Comparison of ENCODE assay signal across 25 cellular contexts in the genomic region with DNA sequence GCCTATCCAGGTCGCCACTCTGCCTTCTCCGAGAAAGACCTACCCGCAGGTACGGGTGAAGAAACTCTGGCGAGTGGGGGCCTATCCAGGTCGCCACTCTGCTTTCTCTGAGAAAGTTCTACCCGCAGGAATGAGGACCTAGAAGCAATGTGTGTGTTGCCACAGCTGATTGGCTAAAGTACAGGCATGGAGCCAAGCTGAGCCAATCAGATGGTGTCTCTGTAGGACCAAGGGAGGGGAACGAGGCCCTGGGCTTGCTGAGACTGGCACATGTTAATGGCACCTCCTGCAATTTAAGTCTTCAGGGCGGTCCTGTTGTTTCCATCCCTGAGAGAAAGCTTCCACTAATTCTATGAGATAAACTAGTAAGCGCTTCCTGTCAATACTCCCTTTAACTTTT.
DNase-seq lines count a peak whose midpoint lies in the region; ATAC-seq, FAIRE-seq and TF ChIP-seq lines count a peak whose summit lies in the region.
"Had no signal": no experiment of that assay in that cellular context is flagged by ENCODE, and none has a peak within 500 bp of the region (broad histone marks: within the 10 kb centered on the region; RNA-seq: fewer than 3 reads in every experiment).

No MANE protein-coding gene starts in this region.

- H3K36me3 ChIP-seq in esophagus muscularis mucosa (peaks cover 0 to 12% (median 1%) of the 10 kb centered on the region in 4 donors), testis (ENCODE audit: low read depth, missing control alignments) (no peaks in the 10 kb centered on the region)
- H3K36me3 ChIP-seq: BE2C; BLaER1 treated with 17β-estradiol and CSF1 and Interleukin-3, amounts not matched to agents 10 nM and 100 nM had no signal

- no peak for TF ChIP-seq CTCF in A549 (IDR thresholded peaks at IDR 0.05)
- no peak for TF ChIP-seq CTCF in RWPE1 (conservative IDR thresholded peaks at IDR 0.05; ENCODE audit: low read depth)
- no peak for TF ChIP-seq CTCF in esophagus muscularis mucosa (IDR thresholded peaks at IDR 0.05)
- no peak for TF ChIP-seq CTCF in testis (IDR thresholded peaks at IDR 0.05)

- 93% methylated on average over 6 of the region's 10 CpGs for WGBS in A549 (ENCODE audit: missing lambda C conversion rate)
- 97% methylated on average over 9 of the region's 10 CpGs for WGBS in esophagus muscularis mucosa
- WGBS in testis, 2 donors: 53 to 72% methylated on average over 10 of the region's 10 CpGs

- DNase-seq in A549 (ENCODE audit: low read depth in 1 of 2, low spot score in 1 of 2) (no peak), RWPE1 (ENCODE audit: low spot score) (no peak), esophagus muscularis mucosa (ENCODE audit: extremely low spot score) (peak; percentile 84), testis (peak; percentile 73), cerebellum (ENCODE audit: low spot score) (no peak), NCI-H1092 treated with DMSO at 0.1 percent for 48 hours (lab: John Stamatoyannopoulos, UW) (no peak)
- DNase-seq in activated naive CD8-positive, alpha-beta T cell treated with anti-CD3 and anti-CD28 coated beads, Interleukin-2, amount 50 U/mL, for 24 hours: no peak
- DNase-seq: ACHN; AML-193; BE2C; CD4-positive, alpha-beta T cell; CD8-positive, alpha-beta memory T cell; DMS53; DMS79 treated with DMSO at 0.1 percent for 48 hours; GF-D8; H7; HCEC 1CT had no signal

- TF ChIP-seq EP300 in A549 (IDR thresholded peaks at IDR 0.05): no peak
- no peak for TF ChIP-seq EP300 in esophagus muscularis mucosa (IDR thresholded peaks at IDR 0.05)

- no peak for ATAC-seq in A549
- no peak for ATAC-seq in activated naive CD8-positive, alpha-beta T cell treated with anti-CD3 and anti-CD28 coated beads, Interleukin-2, amount 50 U/mL, for 24 hours

- POLR2A ChIA-PET in A549 (lab: Yijun Ruan, JAX) (no interaction called here), RWPE1 (lab: Yijun Ruan, JAX; ENCODE audit: low non-redundant PET) (no interaction called here)

- H3K27me3 Mint-ChIP-seq in activated naive CD8-positive, alpha-beta T cell treated with anti-CD3 and anti-CD28 coated beads, Interleukin-2, amount 50 U/mL, for 24 hours: no peaks in the 10 kb centered on the region
- H3K27me3 Mint-ChIP-seq: CD4-positive, alpha-beta T cell; CD8-positive, alpha-beta memory T cell had no signal

- CTCF ChIA-PET in A549 (lab: Yijun Ruan, JAX) (no interaction called here), RWPE1 (lab: Yijun Ruan, JAX) (no interaction called here)

- no peak for TF ChIP-seq RAD21 in A549 (conservative IDR thresholded peaks at IDR 0.05 in 1 of 2, IDR thresholded peaks at IDR 0.05 in 1 of 2)

- intact Hi-C loops in esophagus muscularis mucosa (cut with DNase I) (no loop called here), testis (cut with DNase I; ENCODE audit: low total_unique reads) (no loop called here)

- H3K4me3 ChIP-seq in A549: no peak overlapping the region
- H3K4me3 ChIP-seq in esophagus muscularis mucosa: no peak overlapping the region
- H3K4me3 ChIP-seq in testis: peak overlapping the region in 1 of 2 donors; percentile 18
- H3K4me3 ChIP-seq: BLaER1 treated with 17β-estradiol and CSF1 and Interleukin-3, amounts not matched to agents 10 nM and 100 nM had no signal

- H3K27me3 ChIP-seq in esophagus muscularis mucosa: no peaks in the 10 kb centered on the region
- no peaks in the 10 kb centered on the region for H3K27me3 ChIP-seq in testis
- H3K27me3 ChIP-seq: BE2C; BLaER1 treated with 17β-estradiol and CSF1 and Interleukin-3, amounts not matched to agents 10 nM and 100 nM had no signal

- H3K27ac ChIP-seq in A549: peak overlapping the region; percentile 25 to 72; a peak in 4 of 6 replicates
- peak overlapping the region; percentile 26 for H3K27ac ChIP-seq in RWPE1
- no peak overlapping the region for H3K27ac ChIP-seq in esophagus muscularis mucosa (replicated peaks in 1 of 4)
- no peak overlapping the region for H3K27ac ChIP-seq in testis
- H3K27ac ChIP-seq: 22Rv1; BLaER1 treated with 17β-estradiol and CSF1 and Interleukin-3, amounts not matched to agents 10 nM and 100 nM had no signal

- H3K4me1 ChIP-seq in A549: peaks cover 50% of the 10 kb centered on the region
- H3K4me1 ChIP-seq in esophagus muscularis mucosa: peaks cover 0 to 4% (median 0%) of the 10 kb centered on the region in 4 donors
- peaks cover under 1% of the 10 kb centered on the region for H3K4me1 ChIP-seq in testis
- H3K4me1 ChIP-seq: BE2C had no signal

- FAIRE-seq in A549 (lab: Jason Lieb, UNC): no peak
- FAIRE-seq: A204.1, D721Med, GM12891, GM18507, H1 had no signal

- no peaks in the 10 kb centered on the region for H3K9me3 ChIP-seq in A549
- no peaks in the 10 kb centered on the region for H3K9me3 ChIP-seq in esophagus muscularis mucosa
- no peaks in the 10 kb centered on the region for H3K9me3 ChIP-seq in testis
- H3K9me3 ChIP-seq: BE2C; BLaER1 treated with 17β-estradiol and CSF1 and Interleukin-3, amounts not matched to agents 10 nM and 100 nM had no signal

- H3K27ac Mint-ChIP-seq in activated naive CD8-positive, alpha-beta T cell treated with anti-CD3 and anti-CD28 coated beads, Interleukin-2, amount 50 U/mL, for 24 hours: no peak overlapping the region
- H3K27ac Mint-ChIP-seq: CD14-positive monocyte; CD4-positive, alpha-beta T cell; CD8-positive, alpha-beta memory T cell had no signal

- TF ChIP-seq POLR2A in A549 (IDR thresholded peaks at IDR 0.05; ENCODE audit: low read length) (no peak), esophagus muscularis mucosa (IDR thresholded peaks at IDR 0.05; ENCODE audit: low read depth) (no peak), testis (IDR thresholded peaks at IDR 0.05) (no peak)

- no peaks in the 10 kb centered on the region for H3K36me3 Mint-ChIP-seq in activated naive CD8-positive, alpha-beta T cell treated with anti-CD3 and anti-CD28 coated beads, Interleukin-2, amount 50 U/mL, for 24 hours (ENCODE audit: low read depth)
- H3K36me3 Mint-ChIP-seq: CD14-positive monocyte had no signal

- H3K4me1 Mint-ChIP-seq in activated naive CD8-positive, alpha-beta T cell treated with anti-CD3 and anti-CD28 coated beads, Interleukin-2, amount 50 U/mL, for 24 hours: no peaks in the 10 kb centered on the region
- H3K4me1 Mint-ChIP-seq: CD14-positive monocyte; CD8-positive, alpha-beta memory T cell had no signal

- H3K4me2 ChIP-seq in A549: no peak overlapping the region
- H3K4me2 ChIP-seq: BLaER1 treated with 17β-estradiol and CSF1 and Interleukin-3, amounts not matched to agents 10 nM and 100 nM had no signal

- no peaks in the 10 kb centered on the region for H3K9me3 Mint-ChIP-seq in activated naive CD8-positive, alpha-beta T cell treated with anti-CD3 and anti-CD28 coated beads, Interleukin-2, amount 50 U/mL, for 24 hours
- H3K9me3 Mint-ChIP-seq: CD4-positive, alpha-beta T cell; CD8-positive, alpha-beta memory T cell had no signal

- H3K4me3 Mint-ChIP-seq in activated naive CD8-positive, alpha-beta T cell treated with anti-CD3 and anti-CD28 coated beads, Interleukin-2, amount 50 U/mL, for 24 hours: no peak overlapping the region
- H3K4me3 Mint-ChIP-seq: CD14-positive monocyte; CD4-positive, alpha-beta T cell; CD8-positive, alpha-beta memory T cell had no signal

TF ChIP-seq in A549, 52 proteins besides CTCF, POLR2A, EP300 and RAD21:
- no peak for TF ChIP-seq RARB (CRISPR knock-in tag; IDR thresholded peaks at IDR 0.05)
- TF ChIP-seq ZNF302 (CRISPR knock-in tag; IDR thresholded peaks at IDR 0.05): no peak
- no peak for TF ChIP-seq MYC (IDR thresholded peaks at IDR 0.05; ENCODE audit: borderline replicate concordance, low read length)
- TF ChIP-seq, protein P1, sequence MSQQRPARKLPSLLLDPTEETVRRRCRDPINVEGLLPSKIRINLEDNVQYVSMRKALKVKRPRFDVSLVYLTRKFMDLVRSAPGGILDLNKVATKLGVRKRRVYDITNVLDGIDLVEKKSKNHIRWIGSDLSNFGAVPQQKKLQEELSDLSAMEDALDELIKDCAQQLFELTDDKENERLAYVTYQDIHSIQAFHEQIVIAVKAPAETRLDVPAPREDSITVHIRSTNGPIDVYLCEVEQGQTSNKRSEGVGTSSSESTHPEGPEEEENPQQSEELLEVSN (IDR thresholded peaks at IDR 0.05; ENCODE audit: borderline replicate concordance, low read depth): no peak
- no peak for TF ChIP-seq HOXA7 (CRISPR knock-in tag; IDR thresholded peaks at IDR 0.05)
- TF ChIP-seq, protein P2, sequence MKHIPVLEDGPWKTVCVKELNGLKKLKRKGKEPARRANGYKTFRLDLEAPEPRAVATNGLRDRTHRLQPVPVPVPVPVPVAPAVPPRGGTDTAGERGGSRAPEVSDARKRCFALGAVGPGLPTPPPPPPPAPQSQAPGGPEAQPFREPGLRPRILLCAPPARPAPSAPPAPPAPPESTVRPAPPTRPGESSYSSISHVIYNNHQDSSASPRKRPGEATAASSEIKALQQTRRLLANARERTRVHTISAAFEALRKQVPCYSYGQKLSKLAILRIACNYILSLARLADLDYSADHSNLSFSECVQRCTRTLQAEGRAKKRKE (CRISPR knock-in tag; IDR thresholded peaks at IDR 0.05; ENCODE audit: low read depth): no peak
- TF ChIP-seq HEYL (CRISPR knock-in tag; IDR thresholded peaks at IDR 0.05): no peak
- no peak for TF ChIP-seq TFCP2L1 (CRISPR knock-in tag; IDR thresholded peaks at IDR 0.05)
- no peak for TF ChIP-seq HOXB5 (CRISPR knock-in tag; IDR thresholded peaks at IDR 0.05)
- TF ChIP-seq, protein P3, sequence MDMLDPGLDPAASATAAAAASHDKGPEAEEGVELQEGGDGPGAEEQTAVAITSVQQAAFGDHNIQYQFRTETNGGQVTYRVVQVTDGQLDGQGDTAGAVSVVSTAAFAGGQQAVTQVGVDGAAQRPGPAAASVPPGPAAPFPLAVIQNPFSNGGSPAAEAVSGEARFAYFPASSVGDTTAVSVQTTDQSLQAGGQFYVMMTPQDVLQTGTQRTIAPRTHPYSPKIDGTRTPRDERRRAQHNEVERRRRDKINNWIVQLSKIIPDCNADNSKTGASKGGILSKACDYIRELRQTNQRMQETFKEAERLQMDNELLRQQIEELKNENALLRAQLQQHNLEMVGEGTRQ (IDR thresholded peaks at IDR 0.05): no peak
- TF ChIP-seq EHMT2 (IDR thresholded peaks at IDR 0.05; ENCODE audit: low read depth): no peak
- no peak for TF ChIP-seq SREBF2 (IDR thresholded peaks at IDR 0.05)
- TF ChIP-seq NR3C1 (IDR thresholded peaks at IDR 0.05): no peak

Comparison
In these comparisons a context has a peak if more than half of its experiments do, and no peak if none do; other contexts are left out.
1. DNase-seq: peak in esophagus muscularis mucosa (single experiment) and testis (single experiment); none in A549 (0 of 2), RWPE1 (single experiment), activated naive CD8-positive, alpha-beta T cell treated with anti-CD3 and anti-CD28 coated beads, Interleukin-2, amount 50 U/mL, for 24 hours (single experiment), cerebellum (single experiment) and NCI-H1092 treated with DMSO at 0.1 percent for 48 hours (single experiment).
2. H3K27ac ChIP-seq: peak in A549 (2 of 2) and RWPE1 (single experiment); none in esophagus muscularis mucosa (0 of 4) and testis (0 of 2).